Comparison of ENCODE assay signal across 9 cellular contexts in genomic region chr12:49369723-49370145, GRCh38. TPM values are rescaled to one million over a fixed set of nuclear protein-coding genes. Genes with fewer than 3 reads are reported as not detected.
A peak's percentile ranks its signal among the peaks of the same experiment; 100 is the strongest.
DNase-seq lines count a peak whose midpoint lies in the region; ATAC-seq, FAIRE-seq and TF ChIP-seq lines count a peak whose summit lies in the region.
"Had no signal": no experiment of that assay in that cellular context is flagged by ENCODE, and none has a peak within 500 bp of the region (broad histone marks: within the 10 kb centered on the region; RNA-seq: fewer than 3 reads in every experiment).

No MANE protein-coding gene starts in this region.

- peak overlapping the region; percentile 87 for H3K4me3 Mint-ChIP-seq in mesothelial cell of epicardium

- peak; percentile 71 for DNase-seq in AG20443 (ENCODE audit: low spot score)
- peak; percentile 46 for DNase-seq in GM12892 (ENCODE audit: insufficient read length)
- peak; percentile 41 for DNase-seq in NCI-H460 (ENCODE audit: extremely low read depth, low read depth)
- DNase-seq in astrocyte of the cerebellum (ENCODE audit: low read depth), result no peak
- DNase-seq in mesothelial cell of epicardium (ENCODE audit: low spot score in 2 of 2, unreplicated experiment in 2 of 2), result no peak
- no peak for DNase-seq in occipital lobe (lab: John Stamatoyannopoulos, UW)
- no peak for DNase-seq in T1000 (lab: John Stamatoyannopoulos, UW)

- no peaks in the 10 kb centered on the region for H3K27me3 Mint-ChIP-seq in mesothelial cell of epicardium (ENCODE audit: low read depth)

- peak; percentile 51 for FAIRE-seq in GM12892 (lab: Jason Lieb, UNC)

- H3K4me3 ChIP-seq in astrocyte of the cerebellum (ENCODE audit: low read depth, low read length), result no peak overlapping the region

- in situ Hi-C loops in astrocyte of the cerebellum (cut with HindIII; ENCODE audit: low sequenced_read_pairs), result loop anchor here (5.0 kb wide), 3 partner anchors 48 to 138 kb away; partner anchors contain the start of gene TUBA1C

- H3K9me3 Mint-ChIP-seq in mesothelial cell of epicardium, result no peaks in the 10 kb centered on the region

- TF ChIP-seq CTCF in astrocyte of the cerebellum (IDR thresholded peaks at IDR 0.05; ENCODE audit: low read depth, low read length, missing control alignments) (peak; percentile 58), mesothelial cell of epicardium (IDR thresholded peaks at IDR 0.05; ENCODE audit: unreplicated experiment) (peak; percentile 25)

- peaks cover 2% of the 10 kb centered on the region for H3K36me3 Mint-ChIP-seq in mesothelial cell of epicardium

- no peak for TF ChIP-seq POLR2A in GM12892 (IDR thresholded peaks at IDR 0.05; ENCODE audit: low read depth, low read length)

- ATAC-seq in HG02759 (IDR thresholded peaks at IDR 0.05; ENCODE audit: unreplicated experiment), result peak; percentile 35

- peak overlapping the region; percentile 84 for H3K27ac Mint-ChIP-seq in mesothelial cell of epicardium

- H3K4me1 Mint-ChIP-seq in mesothelial cell of epicardium, result peaks cover 30% of the 10 kb centered on the region

RNA-seq across cellular contexts. Expression of gene SPATS2, which starts 2.5 kb away (rescaled TPM):
- 36.1 TPM for polyA plus RNA-seq in GM12892 (2012; ENCODE audit: missing spikeins)
- total RNA-seq in NCI-H460 (2014; rRNA removed; shearing (Covaris generic)), result 29.3 and 30.4 TPM in 2 replicates
- polyA plus RNA-seq in NCI-H460 (2014; cell fraction: nucleus; rRNA removed), result 24.1 and 44.2 TPM in 2 replicates
- total RNA-seq in mesothelial cell of epicardium, result 68.3 to 71.2 TPM (median 69.0 TPM) in 3 replicates
- total RNA-seq in occipital lobe, result 58.2 TPM

RNA-seq across cellular contexts. Expression of gene DNAJC22, which starts 23.0 kb away (rescaled TPM):
- polyA plus RNA-seq in GM12892 (2012; ENCODE audit: missing spikeins), result 0.28 TPM
- total RNA-seq in NCI-H460 (2014; rRNA removed; shearing (Covaris generic)), result 1.7 and 2.2 TPM in 2 replicates
- 5.4 and 5.5 TPM in 2 replicates for polyA plus RNA-seq in NCI-H460 (2014; cell fraction: nucleus; rRNA removed)
- total RNA-seq in mesothelial cell of epicardium (13.2 to 15.3 TPM (median 14.4 TPM) in 3 replicates), occipital lobe (0.78 TPM)

RNA-seq across cellular contexts. Expression of gene C1QL4, which starts 32.7 kb away (rescaled TPM):
- polyA plus RNA-seq in GM12892 (2012; ENCODE audit: missing spikeins), result not detected
- 0.50 and 0.55 TPM in 2 replicates for total RNA-seq in NCI-H460 (2014; rRNA removed; shearing (Covaris generic))
- 2.8 TPM in 2 replicates for polyA plus RNA-seq in NCI-H460 (2014; cell fraction: nucleus; rRNA removed)
- total RNA-seq in mesothelial cell of epicardium, result 0.20 TPM in 2 of 3 replicates, not detected in the other
- total RNA-seq in occipital lobe, result 0.16 TPM
- total RNA-seq: T-helper 2 cell treated with Interferon-gamma antibody and Interleukin-4, amounts not matched to agents 100 ng/mL and 5 ng/mL, for 36 hours had no signal

RNA-seq across cellular contexts. Expression of gene TROAP, which starts 46.7 kb away (rescaled TPM):
- polyA plus RNA-seq in GM12892 (2012; ENCODE audit: missing spikeins), result 21.9 TPM
- total RNA-seq in NCI-H460 (2014; rRNA removed; shearing (Covaris generic)), result 35.2 and 50.5 TPM in 2 replicates
- polyA plus RNA-seq in NCI-H460 (2014; cell fraction: nucleus; rRNA removed), result 90.7 and 116 TPM in 2 replicates
- total RNA-seq in mesothelial cell of epicardium (29.5 to 30.8 TPM (median 29.8 TPM) in 3 replicates), occipital lobe (1.2 TPM)

Comparison
In these comparisons a context has a peak if more than half of its experiments do, and no peak if none do; other contexts are left out.
1. DNase-seq: peak in AG20443 (single experiment), GM12892 (single experiment) and NCI-H460 (single experiment); none in astrocyte of the cerebellum (single experiment), mesothelial cell of epicardium (0 of 2), occipital lobe (single experiment) and T1000 (single experiment).